11 cellular contexts compared by ENCODE assay signal in genomic region chr17:46977750-46978488, GRCh38. TPM values are rescaled to one million over a fixed set of nuclear protein-coding genes. Genes with fewer than 3 reads are reported as not detected.
DNase-seq lines count a peak whose midpoint lies in the region; ATAC-seq, FAIRE-seq and TF ChIP-seq lines count a peak whose summit lies in the region.
"Had no signal": no experiment of that assay in that cellular context is flagged by ENCODE, and none has a peak within 500 bp of the region (broad histone marks: within the 10 kb centered on the region; RNA-seq: fewer than 3 reads in every experiment).

No MANE protein-coding gene starts in this region.

- no peak for ATAC-seq in activated T-cell treated with anti-CD3 and anti-CD28 coated beads, Interleukin-2, amount 50 U/mL, for 72 hours (replicated peaks in 1 of 2)
- ATAC-seq in lower lobe of right lung (no peak), thoracic aorta (ENCODE audit: insufficient number of reproducible peaks, low FRiP score, low read depth) (no peak)

- no peak overlapping the region for H3K27ac Mint-ChIP-seq in activated T-cell treated with anti-CD3 and anti-CD28 coated beads, Interleukin-2, amount 50 U/mL, for 72 hours
- H3K27ac Mint-ChIP-seq in activated T-helper 2 cell treated with anti-CD3 and anti-CD28 coated beads, Interferon-gamma antibody, Interleukin-2, Interleukin-4, amounts not matched to agents 10 μg/mL and 5 μg/mL and 100 μg/mL, durations not matched to agents 14 hours and 24 hours and 36 hours: no peak overlapping the region

- peak overlapping the region; percentile 88 to 89 for H3K4me3 Mint-ChIP-seq in activated T-cell treated with anti-CD3 and anti-CD28 coated beads, Interleukin-2, amount 50 U/mL, for 72 hours
- H3K4me3 Mint-ChIP-seq in activated T-helper 2 cell treated with anti-CD3 and anti-CD28 coated beads, Interferon-gamma antibody, Interleukin-2, Interleukin-4, amounts not matched to agents 10 μg/mL and 5 μg/mL and 100 μg/mL, durations not matched to agents 14 hours and 24 hours and 36 hours (ENCODE audit: low read depth): peak overlapping the region; percentile 80

- H3K9me3 ChIP-seq in lower lobe of right lung (no peaks in the 10 kb centered on the region), thoracic aorta (no peaks in the 10 kb centered on the region)

- no peaks in the 10 kb centered on the region for H3K9me3 Mint-ChIP-seq in activated T-cell treated with anti-CD3 and anti-CD28 coated beads, Interleukin-2, amount 50 U/mL, for 72 hours
- H3K9me3 Mint-ChIP-seq in activated T-helper 2 cell treated with anti-CD3 and anti-CD28 coated beads, Interferon-gamma antibody, Interleukin-2, Interleukin-4, amounts not matched to agents 10 μg/mL and 5 μg/mL and 100 μg/mL, durations not matched to agents 14 hours and 24 hours and 36 hours: no peaks in the 10 kb centered on the region

- intact Hi-C loops in activated T-helper 2 cell treated with anti-CD3 and anti-CD28 coated beads, Interferon-gamma antibody, Interleukin-2, Interleukin-4, amounts not matched to agents 10 μg/mL and 5 μg/mL and 100 μg/mL, durations not matched to agents 14 hours and 24 hours and 36 hours (cut with micrococcal nuclease): no loop called here
- intact Hi-C loops in lower lobe of right lung (cut with DNase I): no loop called here

- DNase-seq in activated T-cell treated with anti-CD3 and anti-CD28 coated beads, Interleukin-2, amount 50 U/mL, for 72 hours: no peak
- no peak for DNase-seq in activated T-cell treated with anti-CD3 and anti-CD28 coated beads, Interleukin-2, amount 50 U/mL, for 48 hours
- no peak for DNase-seq in activated T-helper 2 cell treated with anti-CD3 and anti-CD28 coated beads, Interferon-gamma antibody, Interleukin-2, Interleukin-4, amounts not matched to agents 10 μg/mL and 5 μg/mL and 100 μg/mL, durations not matched to agents 14 hours and 24 hours and 36 hours (ENCODE audit: low spot score)
- DNase-seq in lower lobe of right lung: no peak
- DNase-seq in thoracic aorta (ENCODE audit: low spot score): no peak
- DNase-seq in inferior parietal cortex (ENCODE audit: extremely low spot score): no peak
- DNase-seq in frontal cortex (ENCODE audit: low spot score in 2 of 2): no peak
- no peak for DNase-seq in HT-29 (ENCODE audit: low spot score)
- DNase-seq: DMS79 had no signal

- no peak for TF ChIP-seq CTCF in lower lobe of right lung (IDR thresholded peaks at IDR 0.05)
- TF ChIP-seq CTCF in thoracic aorta (IDR thresholded peaks at IDR 0.05): no peak

- H3K36me3 ChIP-seq in lower lobe of right lung (no peaks in the 10 kb centered on the region), thoracic aorta (no peaks in the 10 kb centered on the region)

- H3K36me3 Mint-ChIP-seq in activated T-cell treated with anti-CD3 and anti-CD28 coated beads, Interleukin-2, amount 50 U/mL, for 72 hours (ENCODE audit: insufficient read depth in 2 of 2): peaks cover 0 to 2% of the 10 kb centered on the region in 2 donors
- H3K36me3 Mint-ChIP-seq in activated T-helper 2 cell treated with anti-CD3 and anti-CD28 coated beads, Interferon-gamma antibody, Interleukin-2, Interleukin-4, amounts not matched to agents 10 μg/mL and 5 μg/mL and 100 μg/mL, durations not matched to agents 14 hours and 24 hours and 36 hours (ENCODE audit: low read depth): peaks cover 3% of the 10 kb centered on the region

- H3K27ac ChIP-seq in lower lobe of right lung (no peak overlapping the region), thoracic aorta (no peak overlapping the region)
- H3K27ac ChIP-seq: epithelial cell of prostate had no signal

- H3K27me3 Mint-ChIP-seq in activated T-cell treated with anti-CD3 and anti-CD28 coated beads, Interleukin-2, amount 50 U/mL, for 72 hours (ENCODE audit: low read depth): peaks cover 46% of the 10 kb centered on the region
- H3K27me3 Mint-ChIP-seq in activated T-helper 2 cell treated with anti-CD3 and anti-CD28 coated beads, Interferon-gamma antibody, Interleukin-2, Interleukin-4, amounts not matched to agents 10 μg/mL and 5 μg/mL and 100 μg/mL, durations not matched to agents 14 hours and 24 hours and 36 hours (ENCODE audit: low read depth): peaks cover 46% of the 10 kb centered on the region

- H3K27me3 ChIP-seq in lower lobe of right lung (ENCODE audit: low read depth) (peaks cover 42% of the 10 kb centered on the region), thoracic aorta (replicated peaks; ENCODE audit: insufficient read depth) (peaks cover 5% of the 10 kb centered on the region)

- H3K4me1 Mint-ChIP-seq in activated T-cell treated with anti-CD3 and anti-CD28 coated beads, Interleukin-2, amount 50 U/mL, for 72 hours (ENCODE audit: low read depth): peaks cover 14% of the 10 kb centered on the region
- peaks cover 8% of the 10 kb centered on the region for H3K4me1 Mint-ChIP-seq in activated T-helper 2 cell treated with anti-CD3 and anti-CD28 coated beads, Interferon-gamma antibody, Interleukin-2, Interleukin-4, amounts not matched to agents 10 μg/mL and 5 μg/mL and 100 μg/mL, durations not matched to agents 14 hours and 24 hours and 36 hours (ENCODE audit: low read depth)

- no peak for FAIRE-seq in frontal cortex (lab: Jason Lieb, UNC)

- peaks cover 20% of the 10 kb centered on the region for H3K4me1 ChIP-seq in lower lobe of right lung
- peaks cover 6 to 14% of the 10 kb centered on the region in 2 donors for H3K4me1 ChIP-seq in thoracic aorta (ENCODE audit: control insufficient read depth in 1 of 2, low read depth in 2 of 2)

- H3K4me3 ChIP-seq in lower lobe of right lung (peak overlapping the region; percentile 61), thoracic aorta (peak overlapping the region; percentile 73)

RNA-seq across cellular contexts. Expression of gene RPRML, which starts 1.1 kb away (rescaled TPM):
- total RNA-seq in activated T-cell treated with anti-CD3 and anti-CD28 coated beads, Interleukin-2, amount 50 U/mL, for 72 hours: not detected
- total RNA-seq in activated T-helper 2 cell treated with anti-CD3 and anti-CD28 coated beads, Interferon-gamma antibody, Interleukin-2, Interleukin-4, amounts not matched to agents 10 μg/mL and 5 μg/mL and 100 μg/mL, durations not matched to agents 14 hours and 24 hours and 36 hours: not detected in 2 replicates
- not detected for total RNA-seq in lower lobe of right lung
- not detected for total RNA-seq in thoracic aorta
- total RNA-seq in frontal cortex: 2.0 TPM
- not detected in 2 replicates for total RNA-seq in HT-29 (2014; rRNA removed; shearing (Covaris generic))
- total RNA-seq: T-helper 1 cell treated with Interleukin-12 subunit alpha and Interleukin-12 subunit beta and Interleukin-4 antibody, amounts not matched to agents 30 ng/mL and 1 ng/mL, for 36 hours had no signal

RNA-seq across cellular contexts. Expression of gene GOSR2, which starts 55.0 kb away (rescaled TPM):
- total RNA-seq in activated T-cell treated with anti-CD3 and anti-CD28 coated beads, Interleukin-2, amount 50 U/mL, for 72 hours: 10 to 100 TPM; 41.3 to 45.9 TPM
- 53.9 and 60.4 TPM in 2 replicates for total RNA-seq in activated T-helper 2 cell treated with anti-CD3 and anti-CD28 coated beads, Interferon-gamma antibody, Interleukin-2, Interleukin-4, amounts not matched to agents 10 μg/mL and 5 μg/mL and 100 μg/mL, durations not matched to agents 14 hours and 24 hours and 36 hours
- total RNA-seq in lower lobe of right lung: 55.2 TPM
- total RNA-seq in thoracic aorta: 10 to 100 TPM; 30.9 to 94.8 TPM
- total RNA-seq in frontal cortex: 53.0 TPM
- total RNA-seq in HT-29 (2014; rRNA removed; shearing (Covaris generic)): 14.2 and 16.5 TPM in 2 replicates
